8 cellular contexts compared by ENCODE assay signal in the genomic region with DNA sequence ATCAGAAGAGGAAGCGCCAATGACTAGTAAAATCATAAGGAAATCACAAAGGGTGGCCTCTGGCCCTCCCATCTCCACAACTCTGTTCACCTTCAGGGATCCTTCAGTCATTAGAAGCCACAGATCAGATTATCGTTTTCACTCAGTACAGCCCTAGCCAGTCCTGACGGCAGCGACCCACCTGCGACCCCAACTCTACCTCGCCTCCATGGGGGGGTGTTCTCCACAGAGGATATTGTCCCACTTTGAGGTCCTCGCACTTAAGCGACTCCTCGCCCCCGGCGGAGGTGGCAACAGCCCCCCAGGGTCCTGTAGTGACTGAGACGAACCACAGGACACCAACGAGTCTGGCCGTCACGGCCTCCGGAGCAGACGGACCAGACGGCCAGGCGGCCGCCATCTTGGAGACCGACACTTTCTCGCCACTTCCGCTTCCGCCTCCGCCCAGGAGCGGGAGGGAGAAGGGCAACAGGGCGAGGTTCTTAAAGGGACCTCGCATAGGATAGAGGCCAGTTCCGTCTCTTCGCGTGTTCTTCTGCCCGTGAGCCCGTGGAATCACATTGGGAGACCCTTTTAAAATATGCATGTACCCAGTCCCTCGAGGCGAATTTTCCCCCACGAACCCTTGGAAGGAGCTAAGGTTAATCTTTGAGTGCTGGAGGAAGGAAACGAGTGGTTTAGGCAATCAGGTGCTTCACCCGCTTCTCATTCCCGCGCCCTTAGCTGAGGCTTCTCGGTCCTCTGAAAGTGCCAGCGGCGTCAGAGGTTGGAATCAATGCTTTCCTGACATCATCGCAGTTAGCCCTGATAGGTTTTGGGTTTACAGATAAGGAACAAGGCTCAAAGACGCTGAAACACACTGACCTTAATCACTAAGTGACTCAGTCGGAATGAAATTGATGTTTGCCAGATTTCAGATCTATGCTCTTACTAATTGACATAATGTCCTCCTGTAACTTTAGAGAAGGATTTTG. TPM values are rescaled to one million over a fixed set of nuclear protein-coding genes. Genes with fewer than 3 reads are reported as not detected.
DNase-seq lines count a peak whose midpoint lies in the region; ATAC-seq and TF ChIP-seq lines count a peak whose summit lies in the region.

A gene (minus strand): TSS at position 421 of the 974 bp plus-strand sequence. CDS start 21 bp downstream, at position 400.

- H3K9ac ChIP-seq in IMR-90 (ENCODE audit: low read depth, low read length) (peak within 1 kb of the TSS; percentile 92), mucosa of rectum (ENCODE audit: low read depth in 1 of 2, low read length in 2 of 2) (peak within 1 kb of the TSS; percentile 97 to 98)

- no peaks in the 10 kb centered on the region for H4K20me1 ChIP-seq in IMR-90 (ENCODE audit: insufficient read depth, low read length)

- H3K56ac ChIP-seq in IMR-90 (ENCODE audit: extremely low read depth, insufficient read depth, low read length): peak within 1 kb of the TSS; percentile 92

- peak within 1 kb of the TSS; percentile 91 for H2AFZ ChIP-seq in IMR-90 (replicated peaks; ENCODE audit: low read length, poor library complexity)

- H2BK20ac ChIP-seq in IMR-90 (ENCODE audit: low read depth, low read length): peak within 1 kb of the TSS; percentile 81

- POLR2A ChIA-PET in IMR-90 (lab: Charles Lee; ENCODE audit: unreplicated experiment): interaction anchor here (0.6 to 1.1 kb wide), 2 partner anchors 12 to 292 kb away, joined by 3 to 8 read pairs; no protein-coding TSS in a partner anchor

- H3K27me3 ChIP-seq in IMR-90 (ENCODE audit: control insufficient read depth, insufficient read depth, low read length) (no peaks in the 10 kb centered on the region), mucosa of rectum (ENCODE audit: control insufficient read depth in 2 of 2, insufficient read depth in 2 of 2, low read length in 2 of 2) (no peaks in the 10 kb centered on the region)

- peak within 1 kb of the TSS; percentile 77 for H2AK5ac ChIP-seq in IMR-90 (ENCODE audit: low read depth, low read length)

- peak within 1 kb of the TSS; percentile 81 for H3K4me2 ChIP-seq in IMR-90 (ENCODE audit: low read depth, low read length)

- intact Hi-C loops in IMR-90 (cut with micrococcal nuclease): loop anchor here (1.0 to 5.0 kb wide), 2 partner anchors 16 to 127 kb away; no protein-coding TSS in a partner anchor

- peak within 1 kb of the TSS; percentile 84 for H4K91ac ChIP-seq in IMR-90 (ENCODE audit: insufficient read depth, low read depth, low read length)

- 0% methylated on average over 6 of the region's 46 CpGs; no CpG with 5 or more reads in 1 of the 2 experiments for WGBS in IMR-90 (ENCODE audit: extremely low coverage in 2 of 2, insufficient read length in 1 of 2), 2 experiments

- H3K36me3 ChIP-seq in IMR-90 (ENCODE audit: control insufficient read depth, insufficient read depth, low read length): 0 out of 2 replicates have a peak, but pooled peaks cover 2% of the 10 kb centered on the region
- peaks cover 0 to 4% of the 10 kb centered on the region in 2 donors for H3K36me3 ChIP-seq in mucosa of rectum (ENCODE audit: control insufficient read depth in 2 of 2, insufficient read depth in 2 of 2, low read length in 2 of 2)

- H2BK15ac ChIP-seq in IMR-90 (ENCODE audit: low read depth, low read length): peak within 1 kb of the TSS; percentile 87; the same call in 2 of the 3 replicates

- H4K8ac ChIP-seq in IMR-90 (ENCODE audit: low read depth in 2 of 2, low read length in 2 of 2): peak within 1 kb of the TSS; percentile 91 to 95

- in situ Hi-C loops in IMR-90 (cut with MboI; ENCODE audit: low sequenced_read_pairs): loop anchor here (5.0 kb wide), 1 partner anchor 117 kb away; no protein-coding TSS in a partner anchor

- peak within 1 kb of the TSS; percentile 89 for H3K4ac ChIP-seq in IMR-90 (ENCODE audit: low read depth, low read length)

- H3K79me1 ChIP-seq in IMR-90 (ENCODE audit: low read depth in 1 of 2, low read length in 2 of 2): peaks cover 4 to 26% of the 10 kb centered on the region in 2 experiments; a peak in 3 of 4 replicates

- CTCF ChIA-PET in IMR-90 (lab: Yijun Ruan, JAX): interaction anchor here (0.7 kb wide), 1 partner anchor 14 kb away, joined by 7 read pairs; no protein-coding TSS in a partner anchor

- H3K23ac ChIP-seq in IMR-90 (ENCODE audit: low read depth, low read length): peak within 1 kb of the TSS; percentile 90

- peak within 1 kb of the TSS; percentile 92 for H2AK9ac ChIP-seq in IMR-90 (replicated peaks; ENCODE audit: low read depth, low read length, poor library complexity)

- H3K9me3 ChIP-seq in IMR-90 (ENCODE audit: control insufficient read depth, insufficient read depth, low read length): no peaks in the 10 kb centered on the region
- H3K9me3 ChIP-seq in mucosa of rectum (ENCODE audit: control insufficient read depth in 2 of 2, low read length in 2 of 2): no peaks in the 10 kb centered on the region

- BruUV-seq in IMR-90 (replicated peaks; lab: Mats Ljungman, UMichigan): no TSS peak

- H2BK5ac ChIP-seq in IMR-90 (ENCODE audit: low read depth, low read length, poor library complexity, severe bottlenecking): peak within 1 kb of the TSS; percentile 72

- dilution Hi-C loops in IMR-90 (cut with HindIII; ENCODE audit: low sequenced_read_pairs, unreplicated experiment): no loop called here

- peak within 1 kb of the TSS; percentile 89 for H3K14ac ChIP-seq in IMR-90 (replicated peaks; ENCODE audit: low read depth, low read length)

- DNase-seq in DMS 273 (lab: John Stamatoyannopoulos, UW; ENCODE audit: unreplicated experiment) (peak; percentile 96), IMR-90 (peak; percentile 84), OCI-M1 (lab: John Stamatoyannopoulos, UW) (peak; percentile 95), activated T-cell treated with anti-CD3 and anti-CD28 coated beads for 48 hours (ENCODE audit: low read depth) (peak; percentile 83), erythroblast (lab: John Stamatoyannopoulos, UW) (peak; percentile 90 to 92)
- DNase-seq in stimulated activated CD8-positive, alpha-beta memory T cell treated with anti-CD3 and anti-CD28 coated beads, Interleukin-4, amount 100 ng/mL, for 48 hours: peak; percentile 92

- TF ChIP-seq POLR2A in IMR-90 (IDR thresholded peaks at IDR 0.05; ENCODE audit: low read depth, low read length): peak; percentile 99
- TF ChIP-seq POLR2A in erythroblast (IDR thresholded peaks at IDR 0.05; ENCODE audit: low read length): peak; percentile 99

- no peaks in the 10 kb centered on the region for H3K9me1 ChIP-seq in IMR-90 (ENCODE audit: insufficient read depth, low read length)

- H2BK120ac ChIP-seq in IMR-90 (ENCODE audit: low read depth, low read length): peak within 1 kb of the TSS; percentile 88

- peaks cover 3% of the 10 kb centered on the region; the same call in 1 of the 2 replicates for H3K4me1 ChIP-seq in IMR-90 (ENCODE audit: control insufficient read depth, insufficient read depth, low read length)
- H3K4me1 ChIP-seq in mucosa of rectum (ENCODE audit: control insufficient read depth in 2 of 2, insufficient read depth in 2 of 2, low read length in 2 of 2): peaks cover 7% of the 10 kb centered on the region in 2 donors

- no peak for TF ChIP-seq CTCF in IMR-90 (conservative IDR thresholded peaks at IDR 0.05; ENCODE audit: low read depth, low read length)

- peak within 1 kb of the TSS; percentile 73 for H3K4me3 ChIP-seq in IMR-90 (ENCODE audit: insufficient read depth, low read depth, low read length)
- H3K4me3 ChIP-seq in mucosa of rectum (ENCODE audit: low read length in 2 of 2): peak within 1 kb of the TSS; percentile 90 to 97

- peak within 1 kb of the TSS; percentile 87 for H4K5ac ChIP-seq in IMR-90 (ENCODE audit: low read depth, low read length)

- H3K27ac ChIP-seq in IMR-90 (ENCODE audit: insufficient read depth, low read length): peak within 1 kb of the TSS; percentile 90
- H3K27ac ChIP-seq in mucosa of rectum (ENCODE audit: low read depth in 2 of 2, low read length in 2 of 2): peak within 1 kb of the TSS; percentile 89 to 91

- peak within 1 kb of the TSS; percentile 33 for H3K18ac ChIP-seq in IMR-90 (ENCODE audit: low read depth, low read length)

- TF ChIP-seq RAD21 in IMR-90 (IDR thresholded peaks at IDR 0.05; ENCODE audit: low read length): no peak

- ATAC-seq in GM21528 (IDR thresholded peaks at IDR 0.05; ENCODE audit: low FRiP score, unreplicated experiment) (peak; percentile 100), IMR-90 (ENCODE audit: low read depth) (peak; percentile 99)

TF ChIP-seq in IMR-90, 13 proteins besides CTCF, POLR2A, EP300 and RAD21:
- TF ChIP-seq, protein P1, sequence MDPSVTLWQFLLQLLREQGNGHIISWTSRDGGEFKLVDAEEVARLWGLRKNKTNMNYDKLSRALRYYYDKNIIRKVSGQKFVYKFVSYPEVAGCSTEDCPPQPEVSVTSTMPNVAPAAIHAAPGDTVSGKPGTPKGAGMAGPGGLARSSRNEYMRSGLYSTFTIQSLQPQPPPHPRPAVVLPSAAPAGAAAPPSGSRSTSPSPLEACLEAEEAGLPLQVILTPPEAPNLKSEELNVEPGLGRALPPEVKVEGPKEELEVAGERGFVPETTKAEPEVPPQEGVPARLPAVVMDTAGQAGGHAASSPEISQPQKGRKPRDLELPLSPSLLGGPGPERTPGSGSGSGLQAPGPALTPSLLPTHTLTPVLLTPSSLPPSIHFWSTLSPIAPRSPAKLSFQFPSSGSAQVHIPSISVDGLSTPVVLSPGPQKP (IDR thresholded peaks at IDR 0.05; ENCODE audit: borderline replicate concordance, low read depth, low read length): no peak
- TF ChIP-seq CEBPB (IDR thresholded peaks at IDR 0.05; ENCODE audit: low read depth, low read length): peak; percentile 16; the same call in 1 of the 2 replicates
- TF ChIP-seq MAZ (IDR thresholded peaks at IDR 0.05; ENCODE audit: borderline replicate concordance, low read depth, low read length): peak; percentile 89; the same call in 1 of the 2 replicates
- TF ChIP-seq RCOR1 (IDR thresholded peaks at IDR 0.05; ENCODE audit: insufficient replicate concordance, low read length): peak; percentile 7
- TF ChIP-seq BHLHE40 (IDR thresholded peaks at IDR 0.05; ENCODE audit: low read depth, low read length): no peak
- no peak for TF ChIP-seq MXI1 (IDR thresholded peaks at IDR 0.05; ENCODE audit: borderline replicate concordance, low read depth, low read length)
- TF ChIP-seq FOS (IDR thresholded peaks at IDR 0.05; ENCODE audit: low read depth, low read length): no peak
- peak; percentile 90 for TF ChIP-seq CHD1 (IDR thresholded peaks at IDR 0.05; ENCODE audit: low read depth, low read length)

RNA-seq across cellular contexts. Expression of the gene that starts here (rescaled TPM):
- 14.3 and 21.4 TPM in 2 replicates for total RNA-seq in IMR-90 (2012; rRNA removed)
- polyA plus RNA-seq in IMR-90 (2012; rRNA removed): 32.7 and 35.2 TPM in 2 replicates
- 31.3 and 47.5 TPM in 2 replicates for polyA plus RNA-seq in IMR-90 (2012; cell fraction: cytosol; rRNA removed)
- 12.5 and 19.5 TPM in 2 replicates for polyA plus RNA-seq in IMR-90 (2012; cell fraction: nucleus; rRNA removed; ENCODE audit: low replicate concordance)

Comparison
In these comparisons a context has a peak if more than half of its experiments do, and no peak if none do; other contexts are left out.
1. Peak in every context shown above with its lines: DNase-seq, ATAC-seq, H3K4me3 ChIP-seq and H3K27ac ChIP-seq.